In the genomic region with DNA sequence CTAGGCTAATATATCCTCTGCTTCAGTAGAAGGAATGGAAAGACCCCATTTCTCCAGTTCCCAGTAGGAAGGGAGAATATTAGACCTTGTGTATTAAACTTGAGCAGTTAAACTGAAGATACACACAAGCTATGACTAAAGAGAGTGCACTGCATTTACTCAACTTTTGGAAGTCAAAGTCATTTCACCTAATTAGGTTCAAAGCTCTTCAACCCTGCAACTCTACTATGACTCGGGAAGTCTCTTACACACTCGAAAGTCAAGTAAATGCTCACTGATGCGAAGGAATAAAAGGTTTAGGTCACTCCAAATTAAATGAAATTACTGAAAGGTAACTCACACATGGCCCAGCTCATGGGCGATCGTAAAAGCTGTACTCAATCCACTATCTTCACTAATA, we compare ENCODE assay signal across 31 cellular contexts. TPM values are rescaled to one million over a fixed set of nuclear protein-coding genes. Genes with fewer than 3 reads are reported as not detected.
"Had no signal": no experiment of that assay in that cellular context is flagged by ENCODE, and none has a peak within 500 bp of the region (broad histone marks: within the 10 kb centered on the region; RNA-seq: fewer than 3 reads in every experiment).

No MANE protein-coding gene starts in this region.

- H3K27ac ChIP-seq: adrenal gland, ascending aorta, breast epithelium, cardiac muscle cell, colonic mucosa had no signal

- ATAC-seq: activated CD4-positive, alpha-beta T cell treated with anti-CD3 and anti-CD28 coated beads for 36 hours; activated CD8-positive, alpha-beta memory T cell treated with anti-CD3 and anti-CD28 coated beads, Interleukin-2, amount 10 ng/mL, durations not matched to agents 7 days and 5 days; activated CD8-positive, alpha-beta T cell treated with anti-CD3 and anti-CD28 coated beads, Interleukin-2, amount 10 ng/mL, durations not matched to agents 7 days and 5 days; activated naive CD8-positive, alpha-beta T cell treated with anti-CD3 and anti-CD28 coated beads, Interleukin-2, amount 50 U/mL, for 24 hours; esophagus mucosa; T-helper 17 cell had no signal

- H3K4me3 ChIP-seq: adrenal gland, ascending aorta, breast epithelium, cardiac muscle cell, colonic mucosa had no signal

- DNase-seq: activated CD4-positive, alpha-beta memory T cell treated with anti-CD3 and anti-CD28 coated beads for 36 hours; activated CD4-positive, alpha-beta T cell treated with anti-CD3 and anti-CD28 coated beads for 36 hours; activated CD4-positive, alpha-beta T cell treated with anti-CD3 and anti-CD28 coated beads, Interleukin-2, amount 10 ng/mL, durations not matched to agents 24 days and 14 days; activated CD4-positive, CD25-positive, alpha-beta regulatory T cell; activated CD4-positive, CD25-positive, alpha-beta regulatory T cell treated with anti-CD3 and anti-CD28 coated beads, Interleukin-2, amount 50 U/mL, for 72 hours; activated CD8-positive, alpha-beta memory T cell treated with anti-CD3 and anti-CD28 coated beads, Interleukin-2, amount 10 ng/mL, durations not matched to agents 7 days and 5 days; activated CD8-positive, alpha-beta memory T cell treated with anti-CD3 and anti-CD28 coated beads, Interleukin-2, amount 50 U/mL, for 4 hours; activated CD8-positive, alpha-beta T cell treated with anti-CD3 and anti-CD28 coated beads, Interleukin-2, amount 10 ng/mL, durations not matched to agents 7 days and 5 days; activated effector memory CD4-positive, alpha-beta T cell treated with anti-CD3 and anti-CD28 coated beads, Interleukin-2, amount 50 U/mL, for 16 hours; activated naive CD4-positive, alpha-beta T cell treated with anti-CD3 and anti-CD28 coated beads for 36 hours; activated naive CD8-positive, alpha-beta T cell treated with anti-CD3 and anti-CD28 coated beads for 36 hours; activated naive CD8-positive, alpha-beta T cell treated with anti-CD3 and anti-CD28 coated beads, Interleukin-2, amount 50 U/mL, for 24 hours; activated T-cell treated with anti-CD3 and anti-CD28 coated beads, Interleukin-2, amount 50 U/mL, for 1 hour; activated T-cell treated with anti-CD3 and anti-CD28 coated beads, Interleukin-2, amount 50 U/mL, for 48 hours; adrenal gland; central memory CD4-positive, alpha-beta T cell; cerebellar nuclear complex; colonic mucosa; effector CD8-positive, alpha-beta T cell; foreskin fibroblast; T-helper 1 cell; T-helper 17 cell; T1000 had no signal

- H3K4me1 ChIP-seq: adrenal gland, breast epithelium, colonic mucosa had no signal

- H3K27me3 ChIP-seq: adrenal gland, ascending aorta, breast epithelium, cardiac muscle cell, colonic mucosa had no signal

- FAIRE-seq: frontal cortex had no signal

- H3K9me3 ChIP-seq: adrenal gland, ascending aorta, breast epithelium, colonic mucosa had no signal

- H3K36me3 ChIP-seq: breast epithelium, colonic mucosa had no signal

RNA-seq across cellular contexts. Expression of gene ADAMTS9, which starts 33.8 kb away (rescaled TPM):
- total RNA-seq: activated CD4-positive, alpha-beta memory T cell treated with anti-CD3 and anti-CD28 coated beads for 36 hours; activated CD4-positive, alpha-beta T cell treated with anti-CD3 and anti-CD28 coated beads for 36 hours; activated CD4-positive, alpha-beta T cell treated with anti-CD3 and anti-CD28 coated beads, Interleukin-2, amount 10 ng/mL, durations not matched to agents 24 days and 14 days; activated CD8-positive, alpha-beta memory T cell treated with anti-CD3 and anti-CD28 coated beads for 36 hours; activated CD8-positive, alpha-beta memory T cell treated with anti-CD3 and anti-CD28 coated beads, Interleukin-2, amount 10 ng/mL, durations not matched to agents 7 days and 5 days; activated CD8-positive, alpha-beta T cell treated with anti-CD3 and anti-CD28 coated beads, Interleukin-2, amount 10 ng/mL, durations not matched to agents 7 days and 5 days; activated naive CD4-positive, alpha-beta T cell treated with anti-CD3 and anti-CD28 coated beads for 36 hours; activated naive CD8-positive, alpha-beta T cell treated with anti-CD3 and anti-CD28 coated beads for 36 hours; activated T-helper 1 cell treated with anti-CD3 and anti-CD28 coated beads, Interleukin-12 subunit alpha, Interleukin-12 subunit beta, Interleukin-2, Interleukin-4 antibody, amounts not matched to agents 30 ng/mL and 10 ng/mL and 1 ng/mL, durations not matched to agents 14 hours and 24 hours and 36 hours; activated T-helper 2 cell treated with anti-CD3 and anti-CD28 coated beads, Interferon-gamma antibody, Interleukin-2, Interleukin-4, amounts not matched to agents 10 μg/mL and 5 μg/mL and 100 μg/mL, durations not matched to agents 14 hours and 24 hours and 36 hours; T-helper 17 cell had no signal
